In genomic region chr16:31458835-31459721, GRCh38 we compare ENCODE assay signal across 8 cellular contexts. TPM values are rescaled to one million over a fixed set of nuclear protein-coding genes. Genes with fewer than 3 reads are reported as not detected.
DNase-seq lines count a peak whose midpoint lies in the region; ATAC-seq and TF ChIP-seq lines count a peak whose summit lies in the region.

Gene ARMC5, plus strand, starts transcription at chr16:31459501. Its CDS starts 24 bp downstream, at chr16:31459525.

- intact Hi-C loops in ovary (cut with DNase I) (loop anchor here in 1 of 4 donors (10.0 kb wide), 1 partner anchor 416 kb away; the partner anchor contains the start of gene ZNF267), tibial artery (cut with DNase I; ENCODE audit: low total_unique reads) (loop anchor here (2.0 to 10.0 kb wide), 2 partner anchors 16 to 416 kb away; partner anchors contain the start of gene ZNF267)

- ATAC-seq in HG02642 (IDR thresholded peaks at IDR 0.05; ENCODE audit: poor library complexity, unreplicated experiment): peak; percentile 76

- H3K9me3 Mint-ChIP-seq in activated naive CD8-positive, alpha-beta T cell treated with anti-CD3 and anti-CD28 coated beads for 36 hours: no peaks in the 10 kb centered on the region
- peaks cover 16% of the 10 kb centered on the region for H3K9me3 Mint-ChIP-seq in glutamatergic neuron (ENCODE audit: unreplicated experiment)

- H3K4me1 ChIP-seq in ovary (ENCODE audit: insufficient read depth) (peaks cover 16% of the 10 kb centered on the region), tibial artery (peaks cover 0 to 53% (median 50%) of the 10 kb centered on the region in 4 donors)

- H3K27ac ChIP-seq in ovary (peak within 1 kb of the TSS; percentile 97 to 98), tibial artery (peak within 1 kb of the TSS; percentile 98 to 99)

- H3K4me1 Mint-ChIP-seq in activated naive CD8-positive, alpha-beta T cell treated with anti-CD3 and anti-CD28 coated beads for 36 hours: peaks cover 39% of the 10 kb centered on the region
- H3K4me1 Mint-ChIP-seq in glutamatergic neuron (ENCODE audit: low read depth, unreplicated experiment): peaks cover 17% of the 10 kb centered on the region

- H3K36me3 Mint-ChIP-seq in activated naive CD8-positive, alpha-beta T cell treated with anti-CD3 and anti-CD28 coated beads for 36 hours: peaks cover 34% of the 10 kb centered on the region
- H3K36me3 Mint-ChIP-seq in glutamatergic neuron (ENCODE audit: unreplicated experiment): no peaks in the 10 kb centered on the region

- peak within 1 kb of the TSS; percentile 91 for H3K4me3 Mint-ChIP-seq in activated naive CD8-positive, alpha-beta T cell treated with anti-CD3 and anti-CD28 coated beads for 36 hours
- peak within 1 kb of the TSS; percentile 90 for H3K4me3 Mint-ChIP-seq in glutamatergic neuron (ENCODE audit: unreplicated experiment)

- H3K4me3 ChIP-seq in GM12865 (ENCODE audit: low read depth, low read length): peak within 1 kb of the TSS; percentile 85
- H3K4me3 ChIP-seq in ovary: peak within 1 kb of the TSS; percentile 87
- H3K4me3 ChIP-seq in tibial artery: peak within 1 kb of the TSS; percentile 65 to 66

- H3K27ac Mint-ChIP-seq in activated naive CD8-positive, alpha-beta T cell treated with anti-CD3 and anti-CD28 coated beads for 36 hours: peak within 1 kb of the TSS; percentile 96
- H3K27ac Mint-ChIP-seq in glutamatergic neuron (ENCODE audit: unreplicated experiment): peak within 1 kb of the TSS; percentile 98

- DNase-seq in GM12865 (ENCODE audit: low read depth) (peak; percentile 99), NCI-H1105 (lab: John Stamatoyannopoulos, UW) (peak; percentile 95), SKM-1 treated with dmso at 0.1 percent for 144 hours (lab: John Stamatoyannopoulos, UW; ENCODE audit: unreplicated experiment) (peak; percentile 98), glutamatergic neuron (peak; percentile 96), ovary (peak; percentile 97 to 98 (median 98)), tibial artery (peak; percentile 96 to 99)
- DNase-seq in activated naive CD8-positive, alpha-beta T cell treated with anti-CD3 and anti-CD28 coated beads for 36 hours: peak; percentile 95

- H3K27me3 ChIP-seq in ovary: no peaks in the 10 kb centered on the region
- no peaks in the 10 kb centered on the region for H3K27me3 ChIP-seq in tibial artery

- WGBS in ovary, 3 donors: 0 to 1% (median 0%) methylated on average over 60 to 98 of the region's 98 CpGs

- TF ChIP-seq CTCF in GM12865 (IDR thresholded peaks at IDR 0.05; ENCODE audit: insufficient read depth, low read depth, low read length, missing control alignments) (peak; percentile 70), glutamatergic neuron (IDR thresholded peaks at IDR 0.05; ENCODE audit: partially characterized antibody, unreplicated experiment) (peak; percentile 48), ovary (IDR thresholded peaks at IDR 0.05) (peak; percentile 51 to 81 (median 74)), tibial artery (IDR thresholded peaks at IDR 0.05) (peak; percentile 57 to 61)

- H3K9me3 ChIP-seq in ovary (no peaks in the 10 kb centered on the region), tibial artery (no peaks in the 10 kb centered on the region)

- H3K36me3 ChIP-seq in ovary (no peaks in the 10 kb centered on the region), tibial artery (peaks cover 0 to 36% (median 11%) of the 10 kb centered on the region in 3 donors)

- H3K27me3 Mint-ChIP-seq in activated naive CD8-positive, alpha-beta T cell treated with anti-CD3 and anti-CD28 coated beads for 36 hours: no peaks in the 10 kb centered on the region
- H3K27me3 Mint-ChIP-seq in glutamatergic neuron (ENCODE audit: unreplicated experiment): peaks cover 6% of the 10 kb centered on the region

- TF ChIP-seq EP300 in ovary (IDR thresholded peaks at IDR 0.05): peak; percentile 58

- peak; percentile 86 for TF ChIP-seq POLR2A in ovary (IDR thresholded peaks at IDR 0.05)

RNA-seq across cellular contexts. Expression of gene ARMC5, which starts in this region (rescaled TPM):
- total RNA-seq in activated naive CD8-positive, alpha-beta T cell treated with anti-CD3 and anti-CD28 coated beads for 36 hours: 10 to 100 TPM; 13.7 to 14.3 TPM
- total RNA-seq in glutamatergic neuron (ENCODE audit: unreplicated experiment) (15.8 TPM), ovary (10 to 100 TPM in 5 of 7 donors, 1 to 10 TPM in 2; 8.1 to 16.1 (median 11.0) TPM)
- 10 to 100 TPM in 1 of 2 donors, 1 to 10 TPM in 1; 2.2 to 11.4 TPM for polyA plus RNA-seq in ovary

Comparison
In these comparisons a context has a peak if more than half of its experiments do, and no peak if none do; other contexts are left out.
1. Peak in every context shown above with its lines: DNase-seq, ATAC-seq, H3K4me3 ChIP-seq and H3K27ac ChIP-seq.